In the genomic region with DNA sequence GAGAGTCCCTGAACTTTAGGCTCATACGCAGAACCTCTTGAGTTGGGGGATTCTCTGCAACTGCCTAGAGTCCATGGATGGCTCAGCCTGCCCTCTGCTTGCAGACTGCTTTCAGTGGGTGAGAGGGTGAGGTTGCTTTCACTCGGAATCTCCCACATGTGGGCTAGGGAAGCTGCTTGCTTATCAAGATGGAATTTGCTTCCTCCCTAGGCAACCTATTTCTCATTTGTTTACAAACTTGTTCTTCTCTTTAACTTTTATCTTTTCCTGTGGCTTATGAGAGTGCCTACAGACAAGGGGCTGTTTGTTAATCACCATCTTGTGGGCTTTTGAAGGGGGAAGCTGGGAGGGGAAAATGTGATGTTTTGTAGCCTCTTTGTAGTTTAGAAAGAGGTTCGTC, we compare ENCODE assay signal across 9 cellular contexts. TPM values are rescaled to one million over a fixed set of nuclear protein-coding genes. Genes with fewer than 3 reads are reported as not detected.
A peak's percentile ranks its signal among the peaks of the same experiment; 100 is the strongest.
DNase-seq lines count a peak whose midpoint lies in the region; ATAC-seq and TF ChIP-seq lines count a peak whose summit lies in the region.
"Had no signal": no experiment of that assay in that cellular context is flagged by ENCODE, and none has a peak within 500 bp of the region (broad histone marks: within the 10 kb centered on the region; RNA-seq: fewer than 3 reads in every experiment).

No MANE protein-coding gene starts in this region.

- peak; percentile 91 for DNase-seq in EL
- DNase-seq in T-cell, result peak in 24 of 34 experiments; percentile 3 to 59 (median 19)
- DNase-seq in omental fat pad (ENCODE audit: low spot score), result no peak
- no peak for DNase-seq in prostate gland (ENCODE audit: low spot score)
- DNase-seq in WERI-Rb-1, result no peak
- DNase-seq in NCI-H2029 treated with DMSO at 0.1 percent for 48 hours (lab: John Stamatoyannopoulos, UW), result no peak
- no peak for DNase-seq in NCI-H1105 treated with DMSO at 0.1 percent for 48 hours (lab: John Stamatoyannopoulos, UW)
- DNase-seq: activated B cell treated with CpG ODN at 0.5 μM for 24 hours had no signal

- no peak for TF ChIP-seq POLR2A in prostate gland (IDR thresholded peaks at IDR 0.05)

- H3K36me3 ChIP-seq in prostate gland (no peaks in the 10 kb centered on the region), WERI-Rb-1 (no peaks in the 10 kb centered on the region)

- peak overlapping the region; percentile 84 to 91 for H3K27ac Mint-ChIP-seq in T-cell
- H3K27ac Mint-ChIP-seq in dendritic cell treated with granulocyte-macrophage colony-stimulating factor and Interleukin-4, amounts not matched to agents 40 ng/mL and 50 ng/mL, for 4 days, result no peak overlapping the region
- H3K27ac Mint-ChIP-seq: activated B cell treated with CpG ODN at 0.5 μM for 24 hours had no signal

- H3K27me3 ChIP-seq in prostate gland (replicated peaks; ENCODE audit: insufficient read depth), result no peaks in the 10 kb centered on the region
- no peaks in the 10 kb centered on the region for H3K27me3 ChIP-seq in WERI-Rb-1 (ENCODE audit: insufficient read depth, low read depth, severe bottlenecking)

- WGBS in prostate gland, result 73% methylated on average over 3 of the region's 3 CpGs

- ATAC-seq in T-cell (replicated peaks in 1 of 4) (peak; percentile 82 to 86 (median 84)), omental fat pad (ENCODE audit: low FRiP score) (peak; percentile 60)

- CTCF ChIA-PET in T-cell (lab: Charles Lee), result interaction anchor here in 1 of 2 donors (0.7 kb wide), 1 partner anchor 38 kb away, joined by 4 read pairs; no protein-coding TSS in a partner anchor

- H3K27me3 Mint-ChIP-seq in T-cell, result no peaks in the 10 kb centered on the region
- no peaks in the 10 kb centered on the region for H3K27me3 Mint-ChIP-seq in dendritic cell treated with granulocyte-macrophage colony-stimulating factor and Interleukin-4, amounts not matched to agents 40 ng/mL and 50 ng/mL, for 4 days
- H3K27me3 Mint-ChIP-seq: activated B cell treated with CpG ODN at 0.5 μM for 24 hours had no signal

- H3K4me1 ChIP-seq in prostate gland (replicated peaks), result no peaks in the 10 kb centered on the region

- H3K36me3 Mint-ChIP-seq in T-cell, result peaks cover 24% of the 10 kb centered on the region
- peaks cover 44% of the 10 kb centered on the region for H3K36me3 Mint-ChIP-seq in dendritic cell treated with granulocyte-macrophage colony-stimulating factor and Interleukin-4, amounts not matched to agents 40 ng/mL and 50 ng/mL, for 4 days (ENCODE audit: low read depth)

- intact Hi-C loops in dendritic cell treated with granulocyte-macrophage colony-stimulating factor and Interleukin-4, amounts not matched to agents 40 ng/mL and 50 ng/mL, for 4 days (cut with micrococcal nuclease), result loop anchor here (5.0 kb wide), 1 partner anchor 41 kb away; no protein-coding TSS in a partner anchor
- intact Hi-C loops in prostate gland (cut with DNase I), result no loop called here

- H3K4me3 Mint-ChIP-seq in T-cell, result peak overlapping the region; percentile 46 to 60 (median 54)
- H3K4me3 Mint-ChIP-seq in dendritic cell treated with granulocyte-macrophage colony-stimulating factor and Interleukin-4, amounts not matched to agents 40 ng/mL and 50 ng/mL, for 4 days, result peak overlapping the region; percentile 26
- H3K4me3 Mint-ChIP-seq: activated B cell treated with CpG ODN at 0.5 μM for 24 hours had no signal

- peaks cover 81 to 94% (median 90%) of the 10 kb centered on the region in 3 donors for H3K4me1 Mint-ChIP-seq in T-cell
- peaks cover 83% of the 10 kb centered on the region for H3K4me1 Mint-ChIP-seq in dendritic cell treated with granulocyte-macrophage colony-stimulating factor and Interleukin-4, amounts not matched to agents 40 ng/mL and 50 ng/mL, for 4 days (ENCODE audit: low read depth)

- no peak overlapping the region for H3K4me3 ChIP-seq in prostate gland
- no peak overlapping the region for H3K4me3 ChIP-seq in WERI-Rb-1 (ENCODE audit: low read depth, low read length)

- no peak overlapping the region for H3K27ac ChIP-seq in prostate gland
- H3K27ac ChIP-seq in WERI-Rb-1, result no peak overlapping the region

- H3K9me3 Mint-ChIP-seq in T-cell, result no peaks in the 10 kb centered on the region
- no peaks in the 10 kb centered on the region for H3K9me3 Mint-ChIP-seq in dendritic cell treated with granulocyte-macrophage colony-stimulating factor and Interleukin-4, amounts not matched to agents 40 ng/mL and 50 ng/mL, for 4 days
- H3K9me3 Mint-ChIP-seq: activated B cell treated with CpG ODN at 0.5 μM for 24 hours had no signal

- POLR2A ChIA-PET in T-cell (lab: Charles Lee), result interaction anchor here (0.7 to 3.2 kb wide), 4 partner anchors 10 to 119 kb away, joined by 3 to 47 read pairs (median 5); a partner anchor contains a TSS

- H3K9me3 ChIP-seq in prostate gland (no peaks in the 10 kb centered on the region), WERI-Rb-1 (ENCODE audit: severe bottlenecking) (no peaks in the 10 kb centered on the region)

- TF ChIP-seq CTCF in omental fat pad (IDR thresholded peaks at IDR 0.05) (no peak), prostate gland (IDR thresholded peaks at IDR 0.05) (no peak), WERI-Rb-1 (IDR thresholded peaks at IDR 0.05; ENCODE audit: low read depth, low read length) (no peak)

RNA-seq across cellular contexts. Expression of a gene that starts 10.0 kb away (rescaled TPM):
- total RNA-seq in T-cell, result 100 to 1,000 TPM in 2 of 5 donors, 10 to 100 TPM in 3; 65.9 to 138 (median 78.7) TPM
- total RNA-seq in omental fat pad, result 10 to 100 TPM; 30.1 to 32.9 (median 30.7) TPM
- 100 to 1,000 TPM in 1 of 2 donors, 1 to 10 TPM in 1; 9.7 to 130 TPM for total RNA-seq in prostate gland

Comparison
In these comparisons a context has a peak if more than half of its experiments do, and no peak if none do; other contexts are left out.
1. DNase-seq: peak in EL (single experiment) and T-cell (24 of 34); none in omental fat pad (single experiment), prostate gland (single experiment), WERI-Rb-1 (single experiment), NCI-H2029 treated with DMSO at 0.1 percent for 48 hours (single experiment) and NCI-H1105 treated with DMSO at 0.1 percent for 48 hours (single experiment).